In the genomic region with DNA sequence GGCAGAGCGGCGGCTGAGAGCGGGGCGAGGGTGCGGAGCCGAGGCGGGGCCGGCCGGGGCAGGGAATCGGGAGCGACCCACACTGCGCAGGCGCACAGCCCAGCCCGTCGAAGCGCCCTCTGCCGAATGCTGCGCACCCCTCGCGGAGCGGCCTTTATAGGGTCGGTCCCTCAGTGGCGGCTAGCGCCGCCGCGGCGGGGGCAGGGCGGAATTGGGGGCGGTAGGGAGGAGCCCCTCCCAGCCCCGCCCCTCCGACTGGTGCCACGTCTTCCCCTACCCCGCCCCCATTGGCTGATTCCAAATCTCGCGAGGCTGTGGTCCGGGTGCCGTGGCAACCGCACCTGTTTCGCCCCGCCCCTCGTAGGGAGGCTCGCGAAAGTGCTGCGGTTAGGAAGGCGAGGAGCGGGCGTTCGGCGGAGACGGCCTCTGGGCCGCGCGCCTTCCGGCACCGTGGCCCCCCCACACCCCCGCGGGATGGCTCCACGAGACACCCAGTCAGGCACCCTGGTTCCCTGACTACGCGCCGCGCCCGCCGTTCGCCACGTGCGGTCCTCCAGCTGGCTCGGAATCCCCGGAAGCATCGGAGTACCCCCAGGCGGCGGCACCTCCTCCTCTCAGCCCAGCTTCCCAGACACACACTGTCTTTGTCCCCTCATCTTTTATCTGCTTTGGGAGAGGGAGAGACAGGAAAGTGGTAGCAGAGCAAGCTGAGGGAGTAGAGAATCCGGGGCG, we compare ENCODE assay signal across 1 cellular context.
TF ChIP-seq lines count a peak whose summit lies in the region.

TSS of gene EHD1 (minus strand) at position 128 of the 732 bp plus-strand sequence. CDS start 157 bp downstream, outside the sequence.

TF ChIP-seq in HepG2, 621 proteins besides CTCF, POLR2A, EP300 and RAD21 (continued from another document and continues in another):
- TF ChIP-seq, protein P1, sequence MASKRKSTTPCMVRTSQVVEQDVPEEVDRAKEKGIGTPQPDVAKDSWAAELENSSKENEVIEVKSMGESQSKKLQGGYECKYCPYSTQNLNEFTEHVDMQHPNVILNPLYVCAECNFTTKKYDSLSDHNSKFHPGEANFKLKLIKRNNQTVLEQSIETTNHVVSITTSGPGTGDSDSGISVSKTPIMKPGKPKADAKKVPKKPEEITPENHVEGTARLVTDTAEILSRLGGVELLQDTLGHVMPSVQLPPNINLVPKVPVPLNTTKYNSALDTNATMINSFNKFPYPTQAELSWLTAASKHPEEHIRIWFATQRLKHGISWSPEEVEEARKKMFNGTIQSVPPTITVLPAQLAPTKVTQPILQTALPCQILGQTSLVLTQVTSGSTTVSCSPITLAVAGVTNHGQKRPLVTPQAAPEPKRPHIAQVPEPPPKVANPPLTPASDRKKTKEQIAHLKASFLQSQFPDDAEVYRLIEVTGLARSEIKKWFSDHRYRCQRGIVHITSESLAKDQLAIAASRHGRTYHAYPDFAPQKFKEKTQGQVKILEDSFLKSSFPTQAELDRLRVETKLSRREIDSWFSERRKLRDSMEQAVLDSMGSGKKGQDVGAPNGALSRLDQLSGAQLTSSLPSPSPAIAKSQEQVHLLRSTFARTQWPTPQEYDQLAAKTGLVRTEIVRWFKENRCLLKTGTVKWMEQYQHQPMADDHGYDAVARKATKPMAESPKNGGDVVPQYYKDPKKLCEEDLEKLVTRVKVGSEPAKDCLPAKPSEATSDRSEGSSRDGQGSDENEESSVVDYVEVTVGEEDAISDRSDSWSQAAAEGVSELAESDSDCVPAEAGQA (IDR thresholded peaks at IDR 0.05; ENCODE audit: low read depth) = no peak
- TF ChIP-seq, protein P1 (CRISPR knock-in tag; IDR thresholded peaks at IDR 0.05; ENCODE audit: borderline replicate concordance) = no peak
- TF ChIP-seq, protein P2, sequence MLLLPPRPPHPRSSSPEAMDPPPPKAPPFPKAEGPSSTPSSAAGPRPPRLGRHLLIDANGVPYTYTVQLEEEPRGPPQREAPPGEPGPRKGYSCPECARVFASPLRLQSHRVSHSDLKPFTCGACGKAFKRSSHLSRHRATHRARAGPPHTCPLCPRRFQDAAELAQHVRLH (CRISPR knock-in tag; IDR thresholded peaks at IDR 0.05; ENCODE audit: borderline replicate concordance, low read depth) = 0 out of 2 replicates have a peak, but pooled peaks have one; percentile 10
- no peak for TF ChIP-seq GPBP1L1 (CRISPR knock-in tag; IDR thresholded peaks at IDR 0.05)
- TF ChIP-seq, protein P3, sequence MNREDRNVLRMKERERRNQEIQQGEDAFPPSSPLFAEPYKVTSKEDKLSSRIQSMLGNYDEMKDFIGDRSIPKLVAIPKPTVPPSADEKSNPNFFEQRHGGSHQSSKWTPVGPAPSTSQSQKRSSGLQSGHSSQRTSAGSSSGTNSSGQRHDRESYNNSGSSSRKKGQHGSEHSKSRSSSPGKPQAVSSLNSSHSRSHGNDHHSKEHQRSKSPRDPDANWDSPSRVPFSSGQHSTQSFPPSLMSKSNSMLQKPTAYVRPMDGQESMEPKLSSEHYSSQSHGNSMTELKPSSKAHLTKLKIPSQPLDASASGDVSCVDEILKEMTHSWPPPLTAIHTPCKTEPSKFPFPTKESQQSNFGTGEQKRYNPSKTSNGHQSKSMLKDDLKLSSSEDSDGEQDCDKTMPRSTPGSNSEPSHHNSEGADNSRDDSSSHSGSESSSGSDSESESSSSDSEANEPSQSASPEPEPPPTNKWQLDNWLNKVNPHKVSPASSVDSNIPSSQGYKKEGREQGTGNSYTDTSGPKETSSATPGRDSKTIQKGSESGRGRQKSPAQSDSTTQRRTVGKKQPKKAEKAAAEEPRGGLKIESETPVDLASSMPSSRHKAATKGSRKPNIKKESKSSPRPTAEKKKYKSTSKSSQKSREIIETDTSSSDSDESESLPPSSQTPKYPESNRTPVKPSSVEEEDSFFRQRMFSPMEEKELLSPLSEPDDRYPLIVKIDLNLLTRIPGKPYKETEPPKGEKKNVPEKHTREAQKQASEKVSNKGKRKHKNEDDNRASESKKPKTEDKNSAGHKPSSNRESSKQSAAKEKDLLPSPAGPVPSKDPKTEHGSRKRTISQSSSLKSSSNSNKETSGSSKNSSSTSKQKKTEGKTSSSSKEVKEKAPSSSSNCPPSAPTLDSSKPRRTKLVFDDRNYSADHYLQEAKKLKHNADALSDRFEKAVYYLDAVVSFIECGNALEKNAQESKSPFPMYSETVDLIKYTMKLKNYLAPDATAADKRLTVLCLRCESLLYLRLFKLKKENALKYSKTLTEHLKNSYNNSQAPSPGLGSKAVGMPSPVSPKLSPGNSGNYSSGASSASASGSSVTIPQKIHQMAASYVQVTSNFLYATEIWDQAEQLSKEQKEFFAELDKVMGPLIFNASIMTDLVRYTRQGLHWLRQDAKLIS (CRISPR knock-in tag; IDR thresholded peaks at IDR 0.05) = no peak; the same call in 1 of the 2 replicates
- TF ChIP-seq FOXC1 (CRISPR knock-in tag; IDR thresholded peaks at IDR 0.05; ENCODE audit: borderline replicate concordance) = 0 out of 2 replicates have a peak, but pooled peaks have one; percentile 28
- TF ChIP-seq BCL6 (CRISPR knock-in tag; IDR thresholded peaks at IDR 0.05) = peak; percentile 38
- peak; percentile 97 for TF ChIP-seq ZNF740 (CRISPR knock-in tag; IDR thresholded peaks at IDR 0.05)
- TF ChIP-seq DR1 (CRISPR knock-in tag; IDR thresholded peaks at IDR 0.05) = peak; percentile 97
- no peak for TF ChIP-seq ZNF7 (CRISPR knock-in tag; IDR thresholded peaks at IDR 0.05)
- TF ChIP-seq RBFOX2 (IDR thresholded peaks at IDR 0.05; ENCODE audit: low read depth, low read length) = peak; percentile 92
- TF ChIP-seq ZNF253 (CRISPR knock-in tag; IDR thresholded peaks at IDR 0.05; ENCODE audit: borderline replicate concordance) = no peak
- no peak for TF ChIP-seq SUZ12 (IDR thresholded peaks at IDR 0.05; ENCODE audit: low read depth, low read length)
- TF ChIP-seq, protein P4, sequence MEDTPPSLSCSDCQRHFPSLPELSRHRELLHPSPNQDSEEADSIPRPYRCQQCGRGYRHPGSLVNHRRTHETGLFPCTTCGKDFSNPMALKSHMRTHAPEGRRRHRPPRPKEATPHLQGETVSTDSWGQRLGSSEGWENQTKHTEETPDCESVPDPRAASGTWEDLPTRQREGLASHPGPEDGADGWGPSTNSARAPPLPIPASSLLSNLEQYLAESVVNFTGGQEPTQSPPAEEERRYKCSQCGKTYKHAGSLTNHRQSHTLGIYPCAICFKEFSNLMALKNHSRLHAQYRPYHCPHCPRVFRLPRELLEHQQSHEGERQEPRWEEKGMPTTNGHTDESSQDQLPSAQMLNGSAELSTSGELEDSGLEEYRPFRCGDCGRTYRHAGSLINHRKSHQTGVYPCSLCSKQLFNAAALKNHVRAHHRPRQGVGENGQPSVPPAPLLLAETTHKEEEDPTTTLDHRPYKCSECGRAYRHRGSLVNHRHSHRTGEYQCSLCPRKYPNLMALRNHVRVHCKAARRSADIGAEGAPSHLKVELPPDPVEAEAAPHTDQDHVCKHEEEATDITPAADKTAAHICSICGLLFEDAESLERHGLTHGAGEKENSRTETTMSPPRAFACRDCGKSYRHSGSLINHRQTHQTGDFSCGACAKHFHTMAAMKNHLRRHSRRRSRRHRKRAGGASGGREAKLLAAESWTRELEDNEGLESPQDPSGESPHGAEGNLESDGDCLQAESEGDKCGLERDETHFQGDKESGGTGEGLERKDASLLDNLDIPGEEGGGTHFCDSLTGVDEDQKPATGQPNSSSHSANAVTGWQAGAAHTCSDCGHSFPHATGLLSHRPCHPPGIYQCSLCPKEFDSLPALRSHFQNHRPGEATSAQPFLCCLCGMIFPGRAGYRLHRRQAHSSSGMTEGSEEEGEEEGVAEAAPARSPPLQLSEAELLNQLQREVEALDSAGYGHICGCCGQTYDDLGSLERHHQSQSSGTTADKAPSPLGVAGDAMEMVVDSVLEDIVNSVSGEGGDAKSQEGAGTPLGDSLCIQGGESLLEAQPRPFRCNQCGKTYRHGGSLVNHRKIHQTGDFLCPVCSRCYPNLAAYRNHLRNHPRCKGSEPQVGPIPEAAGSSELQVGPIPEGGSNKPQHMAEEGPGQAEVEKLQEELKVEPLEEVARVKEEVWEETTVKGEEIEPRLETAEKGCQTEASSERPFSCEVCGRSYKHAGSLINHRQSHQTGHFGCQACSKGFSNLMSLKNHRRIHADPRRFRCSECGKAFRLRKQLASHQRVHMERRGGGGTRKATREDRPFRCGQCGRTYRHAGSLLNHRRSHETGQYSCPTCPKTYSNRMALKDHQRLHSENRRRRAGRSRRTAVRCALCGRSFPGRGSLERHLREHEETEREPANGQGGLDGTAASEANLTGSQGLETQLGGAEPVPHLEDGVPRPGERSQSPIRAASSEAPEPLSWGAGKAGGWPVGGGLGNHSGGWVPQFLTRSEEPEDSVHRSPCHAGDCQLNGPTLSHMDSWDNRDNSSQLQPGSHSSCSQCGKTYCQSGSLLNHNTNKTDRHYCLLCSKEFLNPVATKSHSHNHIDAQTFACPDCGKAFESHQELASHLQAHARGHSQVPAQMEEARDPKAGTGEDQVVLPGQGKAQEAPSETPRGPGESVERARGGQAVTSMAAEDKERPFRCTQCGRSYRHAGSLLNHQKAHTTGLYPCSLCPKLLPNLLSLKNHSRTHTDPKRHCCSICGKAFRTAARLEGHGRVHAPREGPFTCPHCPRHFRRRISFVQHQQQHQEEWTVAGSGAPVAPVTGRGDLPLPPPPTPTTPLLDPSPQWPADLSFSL (CRISPR knock-in tag; IDR thresholded peaks at IDR 0.05) = no peak; the same call in 1 of the 2 replicates
- no peak for TF ChIP-seq TRIM24 (CRISPR knock-in tag; IDR thresholded peaks at IDR 0.05)
- no peak; the same call in 1 of the 2 replicates for TF ChIP-seq BHLHE40 (IDR thresholded peaks at IDR 0.05; ENCODE audit: low read length)
- TF ChIP-seq ZC3H13 (CRISPR knock-in tag; IDR thresholded peaks at IDR 0.05) = no peak
- no peak for TF ChIP-seq CHD4 (IDR thresholded peaks at IDR 0.05; ENCODE audit: borderline replicate concordance, low read length)
- no peak; the same call in 1 of the 2 replicates for TF ChIP-seq SMYD3 (CRISPR knock-in tag; IDR thresholded peaks at IDR 0.05)
- TF ChIP-seq ASH2L (IDR thresholded peaks at IDR 0.05; ENCODE audit: insufficient read length, low read depth, low read length) = no peak
- TF ChIP-seq RNF2 (conservative IDR thresholded peaks at IDR 0.05; ENCODE audit: low read depth) = no peak
- TF ChIP-seq ZSCAN22 (CRISPR knock-in tag; IDR thresholded peaks at IDR 0.05) = no peak; the same call in 1 of the 2 replicates
- no peak for TF ChIP-seq TEAD2 (CRISPR knock-in tag; IDR thresholded peaks at IDR 0.05)
- TF ChIP-seq ZNF841 (CRISPR knock-in tag; IDR thresholded peaks at IDR 0.05; ENCODE audit: borderline replicate concordance) = no peak
- TF ChIP-seq ZNF672 (CRISPR knock-in tag; IDR thresholded peaks at IDR 0.05) = no peak
- TF ChIP-seq ZMYM2 (CRISPR knock-in tag; IDR thresholded peaks at IDR 0.05) = no peak
- TF ChIP-seq PAX8 (CRISPR knock-in tag; IDR thresholded peaks at IDR 0.05; ENCODE audit: borderline replicate concordance) = 0 out of 2 replicates have a peak, but pooled peaks have one; percentile 41
- 0 out of 4 replicates have a peak, but pooled peaks of 1 of the 2 experiments have one; percentile 72 for TF ChIP-seq KLF16 (CRISPR knock-in tag; IDR thresholded peaks at IDR 0.05)
- no peak for TF ChIP-seq KDM1A (CRISPR knock-in tag; IDR thresholded peaks at IDR 0.05)
- no peak for TF ChIP-seq ATAD3A (CRISPR knock-in tag; IDR thresholded peaks at IDR 0.05)
- TF ChIP-seq TBX3 (IDR thresholded peaks at IDR 0.05; ENCODE audit: borderline replicate concordance) = peak; percentile 39; the same call in 1 of the 2 replicates
- peak; percentile 69; the same call in 1 of the 2 replicates for TF ChIP-seq KDM5A (IDR thresholded peaks at IDR 0.05; ENCODE audit: borderline replicate concordance, low read length)
- 0 out of 2 replicates have a peak, but pooled peaks have one; percentile 20 for TF ChIP-seq NPAS2 (CRISPR knock-in tag; IDR thresholded peaks at IDR 0.05; ENCODE audit: borderline replicate concordance)
- TF ChIP-seq FLYWCH1 (CRISPR knock-in tag; IDR thresholded peaks at IDR 0.05) = no peak
- peak; percentile 86 for TF ChIP-seq ZFY (CRISPR knock-in tag; IDR thresholded peaks at IDR 0.05)
- no peak; the same call in 1 of the 2 replicates for TF ChIP-seq ZNF749 (CRISPR knock-in tag; IDR thresholded peaks at IDR 0.05; ENCODE audit: borderline replicate concordance)
- no peak for TF ChIP-seq ZNF326 (CRISPR knock-in tag; IDR thresholded peaks at IDR 0.05; ENCODE audit: borderline replicate concordance)
- TF ChIP-seq DRAP1 (CRISPR knock-in tag; IDR thresholded peaks at IDR 0.05) = peak; percentile 98
- TF ChIP-seq CBX5 (CRISPR knock-in tag; IDR thresholded peaks at IDR 0.05; ENCODE audit: borderline replicate concordance) = no peak; the same call in 1 of the 2 replicates
- no peak for TF ChIP-seq NR2F1 (CRISPR knock-in tag; IDR thresholded peaks at IDR 0.05)
- TF ChIP-seq NCOA2 (CRISPR knock-in tag; IDR thresholded peaks at IDR 0.05) = peak; percentile 71
- TF ChIP-seq KLF15 (CRISPR knock-in tag; IDR thresholded peaks at IDR 0.05; ENCODE audit: borderline replicate concordance) = no peak
- no peak for TF ChIP-seq ZNF3 (CRISPR knock-in tag; IDR thresholded peaks at IDR 0.05)
